Comparison of ENCODE assay signal across 12 cellular contexts in the genomic region with DNA sequence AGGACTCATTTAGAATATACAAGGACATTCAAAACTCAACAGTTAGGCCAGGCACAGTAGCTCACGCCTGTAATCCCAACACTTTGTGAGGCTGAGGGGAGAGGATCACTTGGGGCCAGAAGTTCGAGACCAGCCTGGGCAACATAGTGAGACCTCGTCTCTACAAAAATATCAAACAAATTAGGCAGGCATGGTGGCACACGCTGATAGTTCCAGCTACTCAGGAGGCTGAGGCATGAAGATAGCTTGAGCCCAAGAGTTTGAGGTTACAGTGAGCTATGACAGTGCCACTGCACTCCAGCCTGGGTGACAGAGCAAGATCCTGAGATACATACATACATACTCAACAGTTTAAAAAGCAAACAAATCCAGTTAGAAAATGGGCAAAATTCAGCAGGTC.
"Had no signal": no experiment of that assay in that cellular context is flagged by ENCODE, and none has a peak within 500 bp of the region (broad histone marks: within the 10 kb centered on the region; RNA-seq: fewer than 3 reads in every experiment).

No MANE protein-coding gene starts in this region.

- H3K27me3 ChIP-seq: pancreas, thyroid gland, vagina had no signal

- H3K9me3 Mint-ChIP-seq: activated naive CD8-positive, alpha-beta T cell treated with anti-CD3 and anti-CD28 coated beads, Interleukin-2, amount 50 U/mL, for 24 hours; dendritic cell treated with granulocyte-macrophage colony-stimulating factor and Interleukin-4, amounts not matched to agents 40 ng/mL and 50 ng/mL, for 4 days; effector memory CD8-positive, alpha-beta T cell; stimulated activated effector memory CD8-positive, alpha-beta T cell treated with anti-CD3 and anti-CD28 coated beads, Interleukin-12 subunit alpha, Interleukin-12 subunit beta, amount 100 ng/mL, for 72 hours; T-helper 2 cell treated with Interferon-gamma antibody and Interleukin-4, amounts not matched to agents 5 μg/mL and 100 μg/mL, for 36 hours had no signal

- DNase-seq: activated CD4-positive, alpha-beta T cell treated with anti-CD3 and anti-CD28 coated beads, Interleukin-2, amount 50 U/mL, for 4 hours; activated CD4-positive, CD25-positive, alpha-beta regulatory T cell treated with anti-CD3 and anti-CD28 coated beads, Interleukin-2, amount 50 U/mL, for 72 hours; activated naive CD8-positive, alpha-beta T cell treated with anti-CD3 and anti-CD28 coated beads, Interleukin-2, amount 50 U/mL, for 24 hours; aorta; effector memory CD8-positive, alpha-beta T cell; foreskin melanocyte; pancreas; thyroid gland had no signal

- H3K27me3 Mint-ChIP-seq: activated naive CD8-positive, alpha-beta T cell treated with anti-CD3 and anti-CD28 coated beads, Interleukin-2, amount 50 U/mL, for 24 hours; dendritic cell treated with granulocyte-macrophage colony-stimulating factor and Interleukin-4, amounts not matched to agents 40 ng/mL and 50 ng/mL, for 4 days; effector memory CD8-positive, alpha-beta T cell had no signal

- H3K27ac Mint-ChIP-seq: activated naive CD8-positive, alpha-beta T cell treated with anti-CD3 and anti-CD28 coated beads, Interleukin-2, amount 50 U/mL, for 24 hours; dendritic cell treated with granulocyte-macrophage colony-stimulating factor and Interleukin-4, amounts not matched to agents 40 ng/mL and 50 ng/mL, for 4 days; effector memory CD8-positive, alpha-beta T cell; stimulated activated effector memory CD8-positive, alpha-beta T cell treated with anti-CD3 and anti-CD28 coated beads, Interleukin-12 subunit alpha, Interleukin-12 subunit beta, amount 100 ng/mL, for 72 hours; T-helper 2 cell treated with Interferon-gamma antibody and Interleukin-4, amounts not matched to agents 5 μg/mL and 100 μg/mL, for 36 hours had no signal

- H3K27ac ChIP-seq: pancreas, thyroid gland, vagina had no signal

- H3K4me3 ChIP-seq: pancreas, thyroid gland, vagina had no signal

- ATAC-seq: effector memory CD8-positive, alpha-beta T cell; pancreas; stimulated activated effector memory CD8-positive, alpha-beta T cell treated with anti-CD3 and anti-CD28 coated beads, Interleukin-12 subunit alpha, Interleukin-12 subunit beta, amount 100 ng/mL, for 72 hours had no signal

- H3K9me3 ChIP-seq: pancreas, thyroid gland, vagina had no signal

- H3K4me3 Mint-ChIP-seq: activated naive CD8-positive, alpha-beta T cell treated with anti-CD3 and anti-CD28 coated beads, Interleukin-2, amount 50 U/mL, for 24 hours; dendritic cell treated with granulocyte-macrophage colony-stimulating factor and Interleukin-4, amounts not matched to agents 40 ng/mL and 50 ng/mL, for 4 days; effector memory CD8-positive, alpha-beta T cell; stimulated activated effector memory CD8-positive, alpha-beta T cell treated with anti-CD3 and anti-CD28 coated beads, Interleukin-12 subunit alpha, Interleukin-12 subunit beta, amount 100 ng/mL, for 72 hours; T-helper 2 cell treated with Interferon-gamma antibody and Interleukin-4, amounts not matched to agents 5 μg/mL and 100 μg/mL, for 36 hours had no signal

- FAIRE-seq: pancreas had no signal
